ENCODE assay signal across 4 cellular contexts in the genomic region with DNA sequence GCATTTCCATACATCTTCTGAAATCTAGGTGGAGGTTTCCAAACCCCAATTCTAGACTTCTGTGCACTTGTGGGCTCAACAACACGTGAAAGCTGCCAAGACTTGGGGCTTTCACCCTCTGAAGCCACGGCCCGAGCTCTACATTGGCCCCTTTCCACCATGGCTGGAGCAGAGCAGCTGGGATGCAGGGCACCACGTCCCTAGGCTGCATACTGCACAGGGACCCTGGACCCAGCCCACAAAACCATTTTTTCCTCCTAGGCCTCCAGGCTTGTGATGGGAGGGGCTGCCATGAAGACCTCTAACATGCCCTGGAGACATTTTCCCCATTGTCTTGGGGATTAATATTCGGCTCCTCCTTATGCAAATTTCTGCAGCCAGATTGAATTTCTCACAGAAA. TPM values are rescaled to one million over a fixed set of nuclear protein-coding genes. Genes with fewer than 3 reads are reported as not detected.
"Had no signal": no experiment of that assay in that cellular context is flagged by ENCODE, and none has a peak within 500 bp of the region (broad histone marks: within the 10 kb centered on the region; RNA-seq: fewer than 3 reads in every experiment).

No MANE protein-coding gene starts in this region.

RNA-seq across cellular contexts. Expression of gene PLPPR5, which starts 32.1 kb away (rescaled TPM):
- total RNA-seq: HepG2, HT-29, K562 had no signal
- polyA plus RNA-seq: HepG2, IgD-negative memory B cell, K562 had no signal
